17 cellular contexts compared by ENCODE assay signal in genomic region chr9:114140850-114141249, GRCh38. TPM values are rescaled to one million over a fixed set of nuclear protein-coding genes. Genes with fewer than 3 reads are reported as not detected.
DNase-seq lines count a peak whose midpoint lies in the region; ATAC-seq and TF ChIP-seq lines count a peak whose summit lies in the region.
"Had no signal": no experiment of that assay in that cellular context is flagged by ENCODE, and none has a peak within 500 bp of the region (broad histone marks: within the 10 kb centered on the region; RNA-seq: fewer than 3 reads in every experiment).

No MANE protein-coding gene starts in this region.

- TF ChIP-seq POLR2A in gastrocnemius medialis (IDR thresholded peaks at IDR 0.05): no peak
- TF ChIP-seq POLR2A in uterus (IDR thresholded peaks at IDR 0.05): no peak

- TF ChIP-seq CTCF in gastrocnemius medialis (IDR thresholded peaks at IDR 0.05 in 4 of 5, conservative IDR thresholded peaks at IDR 0.05 in 1 of 5): no peak
- no peak for TF ChIP-seq CTCF in uterus (IDR thresholded peaks at IDR 0.05)

- intact Hi-C loops in Right ventricle myocardium superior (cut with DNase I): no loop called here
- intact Hi-C loops in right cardiac atrium (cut with DNase I): no loop called here
- intact Hi-C loops in gastrocnemius medialis (cut with DNase I; ENCODE audit: low total_unique reads): no loop called here
- intact Hi-C loops in uterus (cut with DNase I; ENCODE audit: low total_unique reads): no loop called here

- ATAC-seq in Right ventricle myocardium superior (ENCODE audit: poor library complexity) (peak; percentile 78), right cardiac atrium (peak; percentile 14 to 38), gastrocnemius medialis (peak; percentile 50 to 75)
- ATAC-seq: Panc1 had no signal

- H3K36me3 ChIP-seq in gastrocnemius medialis: no peaks in the 10 kb centered on the region
- H3K36me3 ChIP-seq in uterus: no peaks in the 10 kb centered on the region

- H3K9me3 ChIP-seq in right cardiac atrium (ENCODE audit: control insufficient read depth, low read length) (no peaks in the 10 kb centered on the region), gastrocnemius medialis (no peaks in the 10 kb centered on the region), uterus (no peaks in the 10 kb centered on the region)

- 29% methylated on average over 4 of the region's 4 CpGs for WGBS in right cardiac atrium

- peak; percentile 33 for DNase-seq in NCI-H524 treated with DMSO at 0.1 percent for 48 hours (lab: John Stamatoyannopoulos, UW)
- DNase-seq in Right ventricle myocardium superior: no peak
- DNase-seq in right cardiac atrium: no peak
- no peak for DNase-seq in gastrocnemius medialis
- DNase-seq in uterus: no peak
- no peak for DNase-seq in NAMALWA (ENCODE audit: low spot score)
- DNase-seq in foreskin melanocyte: no peak
- DNase-seq: CD8-positive, alpha-beta memory T cell; KG1; MV-4-11; NCI-H1417; NCI-H187 treated with DMSO at 0.1 percent for 48 hours; NCI-H226; NCI-H526 had no signal

- H3K4me3 ChIP-seq in right cardiac atrium (ENCODE audit: low read length) (no peak overlapping the region), gastrocnemius medialis (no peak overlapping the region), uterus (no peak overlapping the region)

- no peaks in the 10 kb centered on the region for H3K27me3 ChIP-seq in right cardiac atrium (ENCODE audit: control insufficient read depth, insufficient read depth)
- no peaks in the 10 kb centered on the region for H3K27me3 ChIP-seq in gastrocnemius medialis
- H3K27me3 ChIP-seq in uterus: no peaks in the 10 kb centered on the region

- H3K27ac ChIP-seq in right cardiac atrium (ENCODE audit: low read length) (peak overlapping the region; percentile 83), gastrocnemius medialis (peak overlapping the region; percentile 18 to 62 (median 50)), uterus (peak overlapping the region in 1 of 2 donors; percentile 17)

- in situ Hi-C loops in gastrocnemius medialis (cut with MboI; ENCODE audit: low sequenced_read_pairs in 4 of 4): no loop called here

- peaks cover 16% of the 10 kb centered on the region for H3K4me1 ChIP-seq in right cardiac atrium (ENCODE audit: control insufficient read depth, insufficient read depth, low read length)
- peaks cover 25 to 27% of the 10 kb centered on the region in 2 donors for H3K4me1 ChIP-seq in gastrocnemius medialis
- H3K4me1 ChIP-seq in uterus: peaks cover 0 to 9% of the 10 kb centered on the region in 2 donors

RNA-seq across cellular contexts. Expression of gene COL27A1, which starts 14.5 kb away (rescaled TPM):
- total RNA-seq in Right ventricle myocardium superior (8.0 TPM), right cardiac atrium (1 to 10 TPM; 2.6 to 8.4 (median 7.1) TPM), gastrocnemius medialis (1 to 10 TPM in 2 of 4 donors, under 1 TPM in 2; 0.42 to 1.4 (median 0.95) TPM), uterus (10 to 100 TPM in 3 of 4 donors, 1 to 10 TPM in 1; 7.9 to 52.9 (median 43.3) TPM)
- 10.3 TPM for polyA plus RNA-seq in right cardiac atrium
- polyA plus RNA-seq: CD8-positive, alpha-beta memory T cell had no signal

RNA-seq across cellular contexts. Expression of gene KIF12, which starts 41.8 kb away (rescaled TPM):
- not detected for total RNA-seq in Right ventricle myocardium superior
- under 1 TPM in 2 of 4 donors, not detected in 2; 0.11 to 0.44 TPM for total RNA-seq in right cardiac atrium
- polyA plus RNA-seq in right cardiac atrium: 0.23 TPM
- total RNA-seq in gastrocnemius medialis: not detected
- 1 to 10 TPM; 1.5 to 5.4 (median 2.7) TPM for total RNA-seq in uterus
- total RNA-seq: A673; CD8-positive, alpha-beta memory T cell; H4 had no signal
- polyA plus RNA-seq: CD8-positive, alpha-beta memory T cell had no signal

Comparison
In these comparisons a context has a peak if more than half of its experiments do, and no peak if none do; other contexts are left out.
1. ATAC-seq: peak in every context shown above with its lines; median percentile 78 in Right ventricle myocardium superior; 62 in gastrocnemius medialis; 26 in right cardiac atrium.